ENCODE assay signal across 24 cellular contexts in the genomic region with DNA sequence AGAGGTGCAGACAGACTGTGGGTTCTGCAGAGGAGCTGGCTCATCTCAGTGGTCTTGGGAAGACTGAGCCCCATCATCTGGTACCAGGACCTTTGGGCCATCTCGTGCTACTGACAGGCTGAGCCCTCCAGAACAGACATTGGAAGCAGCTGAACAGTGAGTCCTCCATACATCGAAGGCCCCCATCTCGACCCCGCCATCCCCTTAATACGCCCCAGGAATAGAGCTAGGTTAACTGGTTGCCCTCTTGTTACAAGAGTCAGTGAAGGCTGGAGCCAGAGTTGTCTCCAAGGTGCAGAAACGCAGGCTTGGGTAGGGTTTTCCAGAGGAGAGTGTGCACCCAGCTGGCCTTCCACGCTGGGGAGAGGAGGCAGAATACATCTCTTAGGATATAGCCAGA.
"Had no signal": no experiment of that assay in that cellular context is flagged by ENCODE, and none has a peak within 500 bp of the region (broad histone marks: within the 10 kb centered on the region; RNA-seq: fewer than 3 reads in every experiment).

No MANE protein-coding gene starts in this region.

- H3K9me3 Mint-ChIP-seq: activated T-cell treated with anti-CD3 and anti-CD28 coated beads, Interleukin-2, amount 50 U/mL, for 72 hours had no signal

- H3K27me3 ChIP-seq: breast epithelium, MG63 had no signal

- H3K36me3 ChIP-seq: breast epithelium, MG63 had no signal

- H3K9me3 ChIP-seq: breast epithelium, MG63 had no signal

- H3K4me3 ChIP-seq: breast epithelium, MG63 had no signal

- H3K4me3 Mint-ChIP-seq: activated T-cell treated with anti-CD3 and anti-CD28 coated beads, Interleukin-2, amount 50 U/mL, for 72 hours; T-helper 1 cell treated with Interleukin-12 subunit alpha and Interleukin-12 subunit beta and Interleukin-4 antibody, amounts not matched to agents 30 μg/mL and 1 μg/mL, for 36 hours had no signal

- DNase-seq: activated CD4-positive, alpha-beta T cell treated with anti-CD3 and anti-CD28 coated beads for 4 hours; activated CD4-positive, alpha-beta T cell treated with anti-CD3 and anti-CD28 coated beads, Interleukin-2, amount 50 U/mL, for 4 hours; activated naive CD4-positive, alpha-beta T cell treated with anti-CD3 and anti-CD28 coated beads, Interleukin-2, amount 50 U/mL, for 16 hours; activated T-cell treated with anti-CD3 and anti-CD28 coated beads for 4 hours; activated T-cell treated with anti-CD3 and anti-CD28 coated beads, Interleukin-2, amount 50 U/mL, for 72 hours; aorta; caudate nucleus; MG63; MV-4-11; NCI-H1092 treated with DMSO at 0.1 percent for 48 hours; NCI-H1417 treated with DMSO at 0.1 percent for 48 hours; NCI-H1694; NCI-H2029; NCI-H2107; NCI-H345; NCI-H510A; NCI-H526 treated with DMSO at 0.1 percent for 48 hours; NCI-H82; Right ventricle myocardium superior; RPMI8226 had no signal

- H3K27ac Mint-ChIP-seq: activated T-cell treated with anti-CD3 and anti-CD28 coated beads, Interleukin-2, amount 50 U/mL, for 72 hours had no signal

- ATAC-seq: activated CD4-positive, CD25-positive, alpha-beta regulatory T cell treated with anti-CD3 and anti-CD28 coated beads, Interleukin-2, amount 50 U/mL, for 24 hours; activated T-cell treated with anti-CD3 and anti-CD28 coated beads, Interleukin-2, amount 50 U/mL, for 72 hours; Panc1 had no signal
